Comparison of ENCODE assay signal across 39 cellular contexts in genomic region chr7:91474074-91474473, GRCh38.
"Had no signal": no experiment of that assay in that cellular context is flagged by ENCODE, and none has a peak within 500 bp of the region (broad histone marks: within the 10 kb centered on the region; RNA-seq: fewer than 3 reads in every experiment).

No MANE protein-coding gene starts in this region.

- H3K27ac Mint-ChIP-seq: activated naive CD4-positive, alpha-beta T cell treated with anti-CD3 and anti-CD28 coated beads for 36 hours; activated naive CD4-positive, alpha-beta T cell treated with anti-CD3 and anti-CD28 coated beads, Interleukin-2, amount 10 ng/mL, durations not matched to agents 7 days and 5 days; activated naive CD4-positive, alpha-beta T cell treated with anti-CD3 and anti-CD28 coated beads, Interleukin-2, amount 50 U/mL, for 24 hours; activated naive CD4-positive, alpha-beta T cell treated with anti-CD3 and anti-CD28 coated beads, Interleukin-2, amount 50 U/mL, for 72 hours; activated naive CD8-positive, alpha-beta T cell; activated naive CD8-positive, alpha-beta T cell treated with anti-CD3 and anti-CD28 coated beads for 36 hours; activated naive CD8-positive, alpha-beta T cell treated with anti-CD3 and anti-CD28 coated beads, Interleukin-2, amount 10 ng/mL, durations not matched to agents 7 days and 5 days; activated naive CD8-positive, alpha-beta T cell treated with anti-CD3 and anti-CD28 coated beads, Interleukin-2, amount 50 U/mL, for 24 hours; activated T-cell treated with anti-CD3 and anti-CD28 coated beads, Interleukin-2, amount 50 U/mL, for 24 hours; activated T-cell treated with anti-CD3 and anti-CD28 coated beads, Interleukin-2, amount 50 U/mL, for 72 hours; activated T-helper 1 cell treated with anti-CD3 and anti-CD28 coated beads, Interleukin-12 subunit alpha, Interleukin-12 subunit beta, Interleukin-2, Interleukin-4 antibody, amounts not matched to agents 30 ng/mL and 10 ng/mL and 1 ng/mL, durations not matched to agents 14 hours and 24 hours and 36 hours; activated T-helper 17 cell treated with anti-CD3 and anti-CD28 coated beads, Interleukin-2, amount 50 U/mL, for 72 hours; activated T-helper 2 cell treated with anti-CD3 and anti-CD28 coated beads, Interferon-gamma antibody, Interleukin-2, Interleukin-4, amounts not matched to agents 10 μg/mL and 5 μg/mL and 100 μg/mL, durations not matched to agents 14 hours and 24 hours and 36 hours; brain had no signal

- H3K27ac ChIP-seq: adrenal gland, ascending aorta, body of pancreas, brain microvascular endothelial cell, breast epithelium, cardiac muscle cell had no signal

- H3K4me3 Mint-ChIP-seq: activated naive CD4-positive, alpha-beta T cell treated with anti-CD3 and anti-CD28 coated beads for 36 hours; activated naive CD4-positive, alpha-beta T cell treated with anti-CD3 and anti-CD28 coated beads, Interleukin-2, amount 10 ng/mL, durations not matched to agents 7 days and 5 days; activated naive CD4-positive, alpha-beta T cell treated with anti-CD3 and anti-CD28 coated beads, Interleukin-2, amount 50 U/mL, for 24 hours; activated naive CD8-positive, alpha-beta T cell; activated naive CD8-positive, alpha-beta T cell treated with anti-CD3 and anti-CD28 coated beads for 36 hours; activated naive CD8-positive, alpha-beta T cell treated with anti-CD3 and anti-CD28 coated beads, Interleukin-2, amount 10 ng/mL, durations not matched to agents 7 days and 5 days; activated naive CD8-positive, alpha-beta T cell treated with anti-CD3 and anti-CD28 coated beads, Interleukin-2, amount 50 U/mL, for 24 hours; activated T-cell treated with anti-CD3 and anti-CD28 coated beads, Interleukin-2, amount 50 U/mL, for 24 hours; activated T-cell treated with anti-CD3 and anti-CD28 coated beads, Interleukin-2, amount 50 U/mL, for 4 hours; activated T-cell treated with anti-CD3 and anti-CD28 coated beads, Interleukin-2, amount 50 U/mL, for 72 hours; activated T-helper 1 cell treated with anti-CD3 and anti-CD28 coated beads, Interleukin-12 subunit alpha, Interleukin-12 subunit beta, Interleukin-2, Interleukin-4 antibody, amounts not matched to agents 30 ng/mL and 10 ng/mL and 1 ng/mL, durations not matched to agents 14 hours and 24 hours and 36 hours; activated T-helper 17 cell treated with anti-CD3 and anti-CD28 coated beads, Interleukin-2, amount 50 U/mL, for 72 hours; brain; central memory CD8-positive, alpha-beta T cell had no signal

- H3K4me1 Mint-ChIP-seq: activated naive CD4-positive, alpha-beta T cell treated with anti-CD3 and anti-CD28 coated beads, Interleukin-2, amount 10 ng/mL, durations not matched to agents 7 days and 5 days; activated naive CD4-positive, alpha-beta T cell treated with anti-CD3 and anti-CD28 coated beads, Interleukin-2, amount 50 U/mL, for 24 hours; activated naive CD8-positive, alpha-beta T cell treated with anti-CD3 and anti-CD28 coated beads for 36 hours; activated naive CD8-positive, alpha-beta T cell treated with anti-CD3 and anti-CD28 coated beads, Interleukin-2, amount 10 ng/mL, durations not matched to agents 7 days and 5 days; activated naive CD8-positive, alpha-beta T cell treated with anti-CD3 and anti-CD28 coated beads, Interleukin-2, amount 50 U/mL, for 24 hours; activated T-helper 17 cell treated with anti-CD3 and anti-CD28 coated beads, Interleukin-2, amount 50 U/mL, for 72 hours; central memory CD8-positive, alpha-beta T cell had no signal

- H3K9me3 Mint-ChIP-seq: central memory CD8-positive, alpha-beta T cell had no signal

- H3K4me3 ChIP-seq: adrenal gland, ascending aorta, body of pancreas, breast epithelium, cardiac muscle cell had no signal

- DNase-seq: activated effector memory CD4-positive, alpha-beta T cell treated with anti-CD3 and anti-CD28 coated beads, Interleukin-2, amount 50 U/mL, for 16 hours; activated effector memory CD4-positive, alpha-beta T cell treated with Interleukin-2 at 50 U/mL for 16 hours; activated gamma-delta T cell; activated gamma-delta T cell treated with Interleukin-2 at 50 U/mL for 16 hours; activated naive CD4-positive, alpha-beta T cell; activated naive CD4-positive, alpha-beta T cell treated with anti-CD3 and anti-CD28 coated beads for 36 hours; activated naive CD4-positive, alpha-beta T cell treated with anti-CD3 and anti-CD28 coated beads, Interleukin-2, amount 10 ng/mL, durations not matched to agents 7 days and 5 days; activated naive CD4-positive, alpha-beta T cell treated with anti-CD3 and anti-CD28 coated beads, Interleukin-2, amount 50 U/mL, for 16 hours; activated naive CD4-positive, alpha-beta T cell treated with Interleukin-2 at 50 U/mL for 16 hours; activated naive CD8-positive, alpha-beta T cell treated with anti-CD3 and anti-CD28 coated beads for 36 hours; activated naive CD8-positive, alpha-beta T cell treated with anti-CD3 and anti-CD28 coated beads, Interleukin-2, amount 10 ng/mL, durations not matched to agents 7 days and 5 days; activated naive CD8-positive, alpha-beta T cell treated with anti-CD3 and anti-CD28 coated beads, Interleukin-2, amount 50 U/mL, for 24 hours; activated T-cell treated with anti-CD3 and anti-CD28 coated beads, Interleukin-2, amount 50 U/mL, for 1 hour; activated T-cell treated with anti-CD3 and anti-CD28 coated beads, Interleukin-2, amount 50 U/mL, for 24 hours; activated T-cell treated with anti-CD3 and anti-CD28 coated beads, Interleukin-2, amount 50 U/mL, for 4 hours; activated T-cell treated with anti-CD3 and anti-CD28 coated beads, Interleukin-2, amount 50 U/mL, for 48 hours; activated T-cell treated with anti-CD3 and anti-CD28 coated beads, Interleukin-2, amount 50 U/mL, for 72 hours; adrenal gland; amniotic stem cell; amygdala; anterior cingulate cortex; aorta; body of pancreas; brain microvascular endothelial cell; caudate nucleus; central memory CD4-positive, alpha-beta T cell; cerebellar nuclear complex had no signal

- ATAC-seq: activated naive CD4-positive, alpha-beta T cell treated with anti-CD3 and anti-CD28 coated beads, Interleukin-2, amount 50 U/mL, for 72 hours; activated naive CD8-positive, alpha-beta T cell treated with anti-CD3 and anti-CD28 coated beads, Interleukin-2, amount 50 U/mL, for 24 hours; activated T-cell treated with anti-CD3 and anti-CD28 coated beads, Interleukin-2, amount 50 U/mL, for 4 hours; activated T-cell treated with anti-CD3 and anti-CD28 coated beads, Interleukin-2, amount 50 U/mL, for 72 hours; activated T-helper 17 cell treated with anti-CD3 and anti-CD28 coated beads, Interleukin-2, amount 50 U/mL, for 72 hours; body of pancreas had no signal

- H3K36me3 ChIP-seq: adrenal gland, ascending aorta, brain microvascular endothelial cell, breast epithelium, cardiac muscle cell had no signal

- H3K27me3 ChIP-seq: adrenal gland, ascending aorta, body of pancreas, brain microvascular endothelial cell, breast epithelium, cardiac muscle cell had no signal

- H3K4me1 ChIP-seq: adrenal gland, body of pancreas, breast epithelium had no signal

- H3K27me3 Mint-ChIP-seq: activated naive CD4-positive, alpha-beta T cell treated with anti-CD3 and anti-CD28 coated beads, Interleukin-2, amount 10 ng/mL, durations not matched to agents 7 days and 5 days; activated naive CD4-positive, alpha-beta T cell treated with anti-CD3 and anti-CD28 coated beads, Interleukin-2, amount 50 U/mL, for 24 hours; activated naive CD8-positive, alpha-beta T cell; activated naive CD8-positive, alpha-beta T cell treated with anti-CD3 and anti-CD28 coated beads for 36 hours; activated naive CD8-positive, alpha-beta T cell treated with anti-CD3 and anti-CD28 coated beads, Interleukin-2, amount 10 ng/mL, durations not matched to agents 7 days and 5 days; activated naive CD8-positive, alpha-beta T cell treated with anti-CD3 and anti-CD28 coated beads, Interleukin-2, amount 50 U/mL, for 24 hours; activated T-cell treated with anti-CD3 and anti-CD28 coated beads, Interleukin-2, amount 50 U/mL, for 24 hours; activated T-helper 17 cell treated with anti-CD3 and anti-CD28 coated beads, Interleukin-2, amount 50 U/mL, for 72 hours; central memory CD8-positive, alpha-beta T cell had no signal

- H3K36me3 Mint-ChIP-seq: activated naive CD4-positive, alpha-beta T cell treated with anti-CD3 and anti-CD28 coated beads, Interleukin-2, amount 10 ng/mL, durations not matched to agents 7 days and 5 days; activated naive CD4-positive, alpha-beta T cell treated with anti-CD3 and anti-CD28 coated beads, Interleukin-2, amount 50 U/mL, for 24 hours; activated naive CD8-positive, alpha-beta T cell; activated naive CD8-positive, alpha-beta T cell treated with anti-CD3 and anti-CD28 coated beads for 36 hours; activated naive CD8-positive, alpha-beta T cell treated with anti-CD3 and anti-CD28 coated beads, Interleukin-2, amount 10 ng/mL, durations not matched to agents 7 days and 5 days; brain had no signal

- FAIRE-seq: bronchial epithelial cell had no signal
